Comparison of ENCODE assay signal across 1 cellular context in the genomic region with DNA sequence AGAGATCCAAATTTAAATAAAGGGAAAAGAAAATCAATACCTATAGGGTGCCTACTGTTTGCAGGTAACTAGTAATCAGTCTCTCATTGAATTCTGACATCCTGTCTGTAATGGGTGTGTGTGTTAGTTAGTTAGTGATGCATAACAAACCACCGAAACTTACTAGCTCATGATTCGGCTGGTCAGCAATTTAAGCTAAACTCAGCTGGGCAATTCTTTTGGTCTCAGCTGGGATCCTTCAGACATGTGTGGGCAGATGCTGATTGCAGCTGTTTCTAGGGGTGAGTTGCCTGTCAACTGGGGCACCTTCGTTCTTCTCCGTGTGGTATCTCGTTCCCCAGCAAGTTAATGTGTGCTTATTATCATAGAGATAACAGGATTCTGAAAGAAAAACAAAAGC.
TF ChIP-seq lines count a peak whose summit lies in the region.

No MANE protein-coding gene starts in this region.

TF ChIP-seq in WTC11, 78 proteins besides CTCF, POLR2A, EP300 and RAD21 (continued from another document):
- TF ChIP-seq, protein P1, sequence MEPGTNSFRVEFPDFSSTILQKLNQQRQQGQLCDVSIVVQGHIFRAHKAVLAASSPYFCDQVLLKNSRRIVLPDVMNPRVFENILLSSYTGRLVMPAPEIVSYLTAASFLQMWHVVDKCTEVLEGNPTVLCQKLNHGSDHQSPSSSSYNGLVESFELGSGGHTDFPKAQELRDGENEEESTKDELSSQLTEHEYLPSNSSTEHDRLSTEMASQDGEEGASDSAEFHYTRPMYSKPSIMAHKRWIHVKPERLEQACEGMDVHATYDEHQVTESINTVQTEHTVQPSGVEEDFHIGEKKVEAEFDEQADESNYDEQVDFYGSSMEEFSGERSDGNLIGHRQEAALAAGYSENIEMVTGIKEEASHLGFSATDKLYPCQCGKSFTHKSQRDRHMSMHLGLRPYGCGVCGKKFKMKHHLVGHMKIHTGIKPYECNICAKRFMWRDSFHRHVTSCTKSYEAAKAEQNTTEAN (CRISPR knock-in tag; IDR thresholded peaks at IDR 0.05) = no peak
- TF ChIP-seq AFF4 (CRISPR knock-in tag; IDR thresholded peaks at IDR 0.05; ENCODE audit: borderline replicate concordance) = no peak
